In the genomic region with DNA sequence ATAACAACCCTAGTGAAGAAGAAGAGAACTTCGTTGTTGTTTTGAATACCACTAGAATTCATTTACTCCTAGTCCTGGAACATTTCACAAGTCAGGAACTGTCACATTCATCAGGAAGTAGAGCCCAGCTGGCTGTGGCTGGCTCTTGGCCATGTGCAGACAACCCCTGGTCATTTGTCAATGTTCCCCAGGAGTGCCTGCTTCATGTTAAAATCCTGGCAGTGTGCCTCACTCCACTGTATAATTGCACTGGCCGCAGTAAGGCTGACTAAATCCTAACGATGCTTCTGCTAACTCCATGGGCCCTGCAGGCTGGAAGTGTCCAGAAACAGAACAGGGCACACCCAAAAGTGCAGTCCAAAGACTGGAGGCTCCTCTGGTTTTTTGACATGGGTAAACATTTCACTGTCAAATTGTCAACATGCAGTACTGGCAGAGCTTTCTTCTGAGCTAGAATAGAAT, we compare ENCODE assay signal across 9 cellular contexts. TPM values are rescaled to one million over a fixed set of nuclear protein-coding genes. Genes with fewer than 3 reads are reported as not detected.
DNase-seq lines count a peak whose midpoint lies in the region; ATAC-seq and TF ChIP-seq lines count a peak whose summit lies in the region.
"Had no signal": no experiment of that assay in that cellular context is flagged by ENCODE, and none has a peak within 500 bp of the region (broad histone marks: within the 10 kb centered on the region; RNA-seq: fewer than 3 reads in every experiment).

No MANE protein-coding gene starts in this region.

- H3K9me3 ChIP-seq in HEK293 (ENCODE audit: control insufficient read depth, insufficient read depth, low read depth, low read length) = no peaks in the 10 kb centered on the region
- no peaks in the 10 kb centered on the region for H3K9me3 ChIP-seq in SK-N-SH
- no peaks in the 10 kb centered on the region for H3K9me3 ChIP-seq in left ventricle myocardium inferior (replicated peaks)
- no peaks in the 10 kb centered on the region for H3K9me3 ChIP-seq in stomach smooth muscle (ENCODE audit: control insufficient read depth in 2 of 2, low read length in 2 of 2)

- no peak overlapping the region for H2AFZ ChIP-seq in SK-N-SH (ENCODE audit: low read depth)

- no peak overlapping the region for H3K4me3 ChIP-seq in HEK293 (ENCODE audit: low read depth, low read length)
- H3K4me3 ChIP-seq in SK-N-SH (ENCODE audit: low read depth in 2 of 2, low read length in 1 of 2) = no peak overlapping the region
- no peak overlapping the region for H3K4me3 ChIP-seq in left ventricle myocardium inferior
- peak overlapping the region; percentile 2 to 24 for H3K4me3 ChIP-seq in stomach smooth muscle (ENCODE audit: low read length in 2 of 2)

- no peaks in the 10 kb centered on the region for H3K9me2 ChIP-seq in SK-N-SH

- peaks cover 0 to 2% (median 0%) of the 10 kb centered on the region in 3 donors for H3K27me3 Mint-ChIP-seq in immature natural killer cell (ENCODE audit: low read depth in 3 of 3)

- ATAC-seq in activated CD4-positive, CD25-positive, alpha-beta regulatory T cell treated with anti-CD3 and anti-CD28 coated beads, Interleukin-2, amount 50 U/mL, for 24 hours = no peak

- peak; percentile 91 to 100; a peak in 3 of 4 replicates for TF ChIP-seq EP300 in SK-N-SH (IDR thresholded peaks at IDR 0.05; ENCODE audit: borderline replicate concordance in 1 of 2, low read depth in 1 of 2, low read length in 1 of 2)

- TF ChIP-seq RAD21 in SK-N-SH (IDR thresholded peaks at IDR 0.05; ENCODE audit: low read length) = peak; percentile 7; the same call in 1 of the 2 replicates

- H3K79me2 ChIP-seq in SK-N-SH (ENCODE audit: insufficient read depth) = no peaks in the 10 kb centered on the region

- no peaks in the 10 kb centered on the region for H3K4me1 Mint-ChIP-seq in immature natural killer cell
- H3K4me1 Mint-ChIP-seq: naive B cell had no signal

- WGBS in SK-N-SH (ENCODE audit: low lambda C conversion rate) = 3% methylated on average over 2 of the region's 3 CpGs

- CTCF ChIA-PET in HEK293 (lab: Yijun Ruan, JAX) = interaction anchor here (1.1 to 2.2 kb wide), 4 partner anchors 10 to 330 kb away, joined by 3 to 6 read pairs (median 4); no protein-coding TSS in a partner anchor
- CTCF ChIA-PET in SK-N-SH (lab: Yijun Ruan, JAX) = interaction anchor here (1.5 to 4.8 kb wide), 2 partner anchors 13 to 36 kb away, joined by 3 to 32 read pairs; no protein-coding TSS in a partner anchor

- H3K4me1 ChIP-seq in HEK293 (ENCODE audit: control insufficient read depth, insufficient read depth, low read length) (peaks cover 11% of the 10 kb centered on the region), SK-N-SH (ENCODE audit: control insufficient read depth in 1 of 2, insufficient read depth in 2 of 2, low read depth in 1 of 2, low read length in 1 of 2) (peaks cover 0 to 30% of the 10 kb centered on the region in 2 experiments; a peak in 2 of 4 replicates), left ventricle myocardium inferior (peaks cover 25% of the 10 kb centered on the region), stomach smooth muscle (ENCODE audit: control insufficient read depth, insufficient read depth, low read length) (peaks cover 10% of the 10 kb centered on the region)

- POLR2A ChIA-PET in HEK293 (lab: Yijun Ruan, JAX) = no interaction called here
- POLR2A ChIA-PET in SK-N-SH (lab: Yijun Ruan, JAX) = no interaction called here

- H3K36me3 Mint-ChIP-seq in immature natural killer cell = no peaks in the 10 kb centered on the region
- H3K36me3 Mint-ChIP-seq: naive B cell had no signal

- H3K36me3 ChIP-seq in HEK293 (ENCODE audit: control insufficient read depth in 2 of 2, insufficient read depth in 1 of 2, low read length in 2 of 2) (no peaks in the 10 kb centered on the region), SK-N-SH (replicated peaks in 1 of 2; ENCODE audit: control insufficient read depth in 1 of 2, insufficient read depth in 2 of 2, low read length in 1 of 2) (no peaks in the 10 kb centered on the region), left ventricle myocardium inferior (no peaks in the 10 kb centered on the region), stomach smooth muscle (ENCODE audit: control insufficient read depth in 2 of 2, insufficient read depth in 2 of 2, low read length in 2 of 2) (no peaks in the 10 kb centered on the region)

- DNase-seq in SK-N-SH (peak; percentile 73), left ventricle myocardium inferior (peak; percentile 93), immature natural killer cell (no peak), middle frontal gyrus (ENCODE audit: extremely low spot score, low spot score) (no peak)
- no peak for DNase-seq in stimulated activated CD4-positive, alpha-beta T cell treated with anti-CD3 and anti-CD28 coated beads, Interleukin-4, amount 100 ng/mL, for 4 hours
- DNase-seq: naive B cell had no signal

- TF ChIP-seq CTCF in HEK293 (tag by site-specific recombination; IDR thresholded peaks at IDR 0.05) (no peak), SK-N-SH (IDR thresholded peaks at IDR 0.05) (no peak), left ventricle myocardium inferior (IDR thresholded peaks at IDR 0.05; ENCODE audit: borderline replicate concordance) (no peak)

- peaks cover 5% of the 10 kb centered on the region; the same call in 1 of the 2 replicates for H3K27me3 ChIP-seq in SK-N-SH (ENCODE audit: insufficient read depth)
- H3K27me3 ChIP-seq in left ventricle myocardium inferior (ENCODE audit: low read depth) = peaks cover 36% of the 10 kb centered on the region
- H3K27me3 ChIP-seq in stomach smooth muscle (ENCODE audit: control insufficient read depth in 1 of 2, insufficient read depth in 2 of 2, low read length in 2 of 2) = no peaks in the 10 kb centered on the region

- no peak overlapping the region for H3K4me3 Mint-ChIP-seq in immature natural killer cell
- H3K4me3 Mint-ChIP-seq: naive B cell had no signal

- H3K4me2 ChIP-seq in SK-N-SH = peak overlapping the region; percentile 32; the same call in 1 of the 2 replicates

- H3K9ac ChIP-seq in SK-N-SH = no peak overlapping the region
- H3K9ac ChIP-seq in stomach smooth muscle (ENCODE audit: low read length in 2 of 2) = no peak overlapping the region

- H3K9me3 Mint-ChIP-seq in immature natural killer cell = peaks cover 0 to 6% (median 0%) of the 10 kb centered on the region in 6 donors

- no peaks in the 10 kb centered on the region for H3F3A ChIP-seq in SK-N-SH (replicated peaks; ENCODE audit: insufficient read depth)

- H4K20me1 ChIP-seq in SK-N-SH (ENCODE audit: insufficient read depth) = no peaks in the 10 kb centered on the region

- intact Hi-C loops in left ventricle myocardium inferior (cut with micrococcal nuclease) = no loop called here

- H3K27ac ChIP-seq in HEK293 (ENCODE audit: extremely low read depth, low read depth, low read length) = no peak overlapping the region
- peak overlapping the region in 1 of 2 experiments; percentile 77; a peak in 2 of 4 replicates for H3K27ac ChIP-seq in SK-N-SH (ENCODE audit: low read depth in 2 of 2, low read length in 1 of 2)
- H3K27ac ChIP-seq in left ventricle myocardium inferior (replicated peaks) = peak overlapping the region; percentile 74
- peak overlapping the region; percentile 53 for H3K27ac ChIP-seq in stomach smooth muscle (ENCODE audit: low read length)

- H3K27ac Mint-ChIP-seq in immature natural killer cell = no peak overlapping the region
- H3K27ac Mint-ChIP-seq: naive B cell had no signal

TF ChIP-seq in HEK293, 187 proteins besides CTCF, POLR2A, EP300 and RAD21 (continues in another document):
- TF ChIP-seq SP7 (tag by site-specific recombination; IDR thresholded peaks at IDR 0.05) = peak; percentile 70

TF ChIP-seq in SK-N-SH, 30 proteins besides CTCF, POLR2A, EP300 and RAD21 (continues in another document):
- TF ChIP-seq EZH2phosphoT487 (IDR thresholded peaks at IDR 0.05; ENCODE audit: borderline replicate concordance, low read depth) (no peak), NRF1 (IDR thresholded peaks at IDR 0.05; ENCODE audit: low read depth, low read length) (no peak), POLR2AphosphoS5 (IDR thresholded peaks at IDR 0.05; ENCODE audit: low read depth, low read length) (peak; percentile 98), TCF12 (IDR thresholded peaks at IDR 0.05) (peak; percentile 100), RXRA (IDR thresholded peaks at IDR 0.05; ENCODE audit: borderline replicate concordance, low read depth) (no peak), TEAD4 (IDR thresholded peaks at IDR 0.05; ENCODE audit: borderline replicate concordance, insufficient read depth) (peak; percentile 86), RCOR1 (IDR thresholded peaks at IDR 0.05; ENCODE audit: low read length) (peak; percentile 98), CHD2 (IDR thresholded peaks at IDR 0.05; ENCODE audit: low read length, partially characterized antibody) (peak; percentile 93), RFX5 (IDR thresholded peaks at IDR 0.05; ENCODE audit: low read length) (no peak), TAF1 (IDR thresholded peaks at IDR 0.05; ENCODE audit: borderline replicate concordance, low read depth, low read length) (peak; percentile 53)
- TF ChIP-seq, protein P1, sequence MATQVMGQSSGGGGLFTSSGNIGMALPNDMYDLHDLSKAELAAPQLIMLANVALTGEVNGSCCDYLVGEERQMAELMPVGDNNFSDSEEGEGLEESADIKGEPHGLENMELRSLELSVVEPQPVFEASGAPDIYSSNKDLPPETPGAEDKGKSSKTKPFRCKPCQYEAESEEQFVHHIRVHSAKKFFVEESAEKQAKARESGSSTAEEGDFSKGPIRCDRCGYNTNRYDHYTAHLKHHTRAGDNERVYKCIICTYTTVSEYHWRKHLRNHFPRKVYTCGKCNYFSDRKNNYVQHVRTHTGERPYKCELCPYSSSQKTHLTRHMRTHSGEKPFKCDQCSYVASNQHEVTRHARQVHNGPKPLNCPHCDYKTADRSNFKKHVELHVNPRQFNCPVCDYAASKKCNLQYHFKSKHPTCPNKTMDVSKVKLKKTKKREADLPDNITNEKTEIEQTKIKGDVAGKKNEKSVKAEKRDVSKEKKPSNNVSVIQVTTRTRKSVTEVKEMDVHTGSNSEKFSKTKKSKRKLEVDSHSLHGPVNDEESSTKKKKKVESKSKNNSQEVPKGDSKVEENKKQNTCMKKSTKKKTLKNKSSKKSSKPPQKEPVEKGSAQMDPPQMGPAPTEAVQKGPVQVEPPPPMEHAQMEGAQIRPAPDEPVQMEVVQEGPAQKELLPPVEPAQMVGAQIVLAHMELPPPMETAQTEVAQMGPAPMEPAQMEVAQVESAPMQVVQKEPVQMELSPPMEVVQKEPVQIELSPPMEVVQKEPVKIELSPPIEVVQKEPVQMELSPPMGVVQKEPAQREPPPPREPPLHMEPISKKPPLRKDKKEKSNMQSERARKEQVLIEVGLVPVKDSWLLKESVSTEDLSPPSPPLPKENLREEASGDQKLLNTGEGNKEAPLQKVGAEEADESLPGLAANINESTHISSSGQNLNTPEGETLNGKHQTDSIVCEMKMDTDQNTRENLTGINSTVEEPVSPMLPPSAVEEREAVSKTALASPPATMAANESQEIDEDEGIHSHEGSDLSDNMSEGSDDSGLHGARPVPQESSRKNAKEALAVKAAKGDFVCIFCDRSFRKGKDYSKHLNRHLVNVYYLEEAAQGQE (IDR thresholded peaks at IDR 0.05; ENCODE audit: low read depth, low read length) = no peak

RNA-seq across cellular contexts. Expression of a gene that starts 41.5 kb away (rescaled TPM):
- not detected in 2 replicates for polyA plus RNA-seq in SK-N-SH (2012; rRNA removed)
- polyA plus RNA-seq in SK-N-SH (2012; cell fraction: cytosol; rRNA removed) = not detected in 2 replicates
- polyA plus RNA-seq in SK-N-SH (2012; cell fraction: nucleus; rRNA removed) = not detected in 2 replicates
- total RNA-seq in left ventricle myocardium inferior = not detected
- not detected for polyA plus RNA-seq in immature natural killer cell

Comparison
In these comparisons a context has a peak if more than half of its experiments do, and no peak if none do; other contexts are left out.
1. H3K4me3 ChIP-seq: peak in stomach smooth muscle (2 of 2); none in HEK293 (single experiment), SK-N-SH (0 of 2) and left ventricle myocardium inferior (single experiment).
2. DNase-seq: peak in SK-N-SH (single experiment) and left ventricle myocardium inferior (single experiment); none in immature natural killer cell (0 of 3), stimulated activated CD4-positive, alpha-beta T cell treated with anti-CD3 and anti-CD28 coated beads, Interleukin-4, amount 100 ng/mL, for 4 hours (0 of 2) and middle frontal gyrus (single experiment).